In genomic region chr17:56667925-56668324, GRCh38 we compare ENCODE assay signal across 25 cellular contexts.
"Had no signal": no experiment of that assay in that cellular context is flagged by ENCODE, and none has a peak within 500 bp of the region (broad histone marks: within the 10 kb centered on the region; RNA-seq: fewer than 3 reads in every experiment).

No MANE protein-coding gene starts in this region.

- H3K27me3 ChIP-seq: colonic mucosa, foreskin keratinocyte, gastrocnemius medialis, hepatocyte had no signal

- H3K79me2 ChIP-seq: hepatocyte had no signal

- H3K4me1 ChIP-seq: colonic mucosa, esophagus muscularis mucosa, esophagus squamous epithelium, foreskin keratinocyte, gastrocnemius medialis, gastroesophageal sphincter, heart left ventricle, heart right ventricle had no signal

- H3K4me3 ChIP-seq: colonic mucosa, coronary artery, dorsolateral prefrontal cortex, esophagus muscularis mucosa, esophagus squamous epithelium, gastrocnemius medialis, gastroesophageal sphincter, heart left ventricle, heart right ventricle, hepatocyte had no signal

- H2AFZ ChIP-seq: hepatocyte had no signal

- H3K27ac ChIP-seq: colonic mucosa, coronary artery, dorsolateral prefrontal cortex, epithelial cell of prostate, esophagus muscularis mucosa, esophagus squamous epithelium, foreskin keratinocyte, gastrocnemius medialis, gastroesophageal sphincter, heart left ventricle, heart right ventricle, hepatocyte had no signal

- ATAC-seq: effector memory CD8-positive, alpha-beta T cell; esophagus mucosa; foreskin keratinocyte; gastrocnemius medialis; gastroesophageal sphincter; heart left ventricle; heart right ventricle had no signal

- H3K9me3 ChIP-seq: colonic mucosa, esophagus muscularis mucosa, esophagus squamous epithelium, gastrocnemius medialis, gastroesophageal sphincter, heart left ventricle, heart right ventricle had no signal

- H3K4me2 ChIP-seq: hepatocyte had no signal

- DNase-seq: colonic mucosa; cortex of kidney; dermis blood vessel endothelial cell; dorsolateral prefrontal cortex; effector CD4-positive, alpha-beta T cell; effector CD8-positive, alpha-beta T cell; effector memory CD4-positive, alpha-beta T cell; effector memory CD8-positive, alpha-beta T cell; endodermal cell; erythroblast; esophagus squamous epithelium; foreskin fibroblast; foreskin keratinocyte; foreskin melanocyte; gastrocnemius medialis; glutamatergic neuron; head of caudate nucleus; heart left ventricle; heart right ventricle had no signal

- H3K36me3 ChIP-seq: colonic mucosa, esophagus muscularis mucosa, esophagus squamous epithelium, gastrocnemius medialis, gastroesophageal sphincter, heart left ventricle, heart right ventricle had no signal
